Comparison of ENCODE assay signal across 18 cellular contexts in genomic region chr14:31835049-31835448, GRCh38.
DNase-seq lines count a peak whose midpoint lies in the region; ATAC-seq and TF ChIP-seq lines count a peak whose summit lies in the region.
"Had no signal": no experiment of that assay in that cellular context is flagged by ENCODE, and none has a peak within 500 bp of the region (broad histone marks: within the 10 kb centered on the region; RNA-seq: fewer than 3 reads in every experiment).

No MANE protein-coding gene starts in this region.

- H3K27ac ChIP-seq in GM23248 (no peak overlapping the region), osteoblast (ENCODE audit: low read depth, low read length) (no peak overlapping the region)
- H3K27ac ChIP-seq: PC-9 had no signal

- 94 to 100% methylated on average over 2 of the region's 2 CpGs for WGBS in GM23248 (ENCODE audit: low coverage in 1 of 2, low lambda C conversion rate in 2 of 2, missing lambda C conversion rate in 2 of 2), 2 experiments

- H3K4me2 ChIP-seq in GM23248 (ENCODE audit: unreplicated experiment) = no peak overlapping the region
- no peak overlapping the region for H3K4me2 ChIP-seq in osteoblast (ENCODE audit: insufficient read depth, low read length)
- H3K4me2 ChIP-seq: PC-9 had no signal

- H3K4me3 Mint-ChIP-seq in effector memory CD8-positive, alpha-beta T cell = no peak overlapping the region
- H3K4me3 Mint-ChIP-seq: CD4-positive, alpha-beta T cell had no signal

- H3K27me3 ChIP-seq in GM23248 (replicated peaks; ENCODE audit: insufficient read depth) (no peaks in the 10 kb centered on the region), osteoblast (ENCODE audit: insufficient read depth, low read length) (no peaks in the 10 kb centered on the region)

- H3K36me3 Mint-ChIP-seq in effector memory CD8-positive, alpha-beta T cell (ENCODE audit: insufficient read depth) = no peaks in the 10 kb centered on the region

- in situ Hi-C loops in GM23248 (cut with MboI) = no loop called here

- no peaks in the 10 kb centered on the region for H3K27me3 Mint-ChIP-seq in effector memory CD8-positive, alpha-beta T cell
- H3K27me3 Mint-ChIP-seq: CD4-positive, alpha-beta T cell had no signal

- H3K9me3 ChIP-seq in GM23248 (ENCODE audit: low read depth) (no peaks in the 10 kb centered on the region), osteoblast (ENCODE audit: low read depth, low read length) (no peaks in the 10 kb centered on the region)

- H3K36me3 ChIP-seq in GM23248 (ENCODE audit: low read depth) (no peaks in the 10 kb centered on the region), osteoblast (ENCODE audit: insufficient read depth, low read length) (no peaks in the 10 kb centered on the region)

- H3K4me1 Mint-ChIP-seq in effector memory CD8-positive, alpha-beta T cell (ENCODE audit: low read depth in 2 of 2) = no peaks in the 10 kb centered on the region

- H3F3A ChIP-seq in GM23248 (ENCODE audit: insufficient read depth) = no peaks in the 10 kb centered on the region

- no peaks in the 10 kb centered on the region for H3K9me2 ChIP-seq in GM23248 (ENCODE audit: insufficient read depth)

- H3K27ac Mint-ChIP-seq in effector memory CD8-positive, alpha-beta T cell = no peak overlapping the region
- H3K27ac Mint-ChIP-seq: CD4-positive, alpha-beta T cell had no signal

- H3K79me2 ChIP-seq in GM23248 (ENCODE audit: insufficient read depth) = no peaks in the 10 kb centered on the region
- no peaks in the 10 kb centered on the region for H3K79me2 ChIP-seq in osteoblast (ENCODE audit: insufficient read depth, low read length)

- H3K4me3 ChIP-seq in GM23248 = no peak overlapping the region
- no peak overlapping the region for H3K4me3 ChIP-seq in epithelial cell of esophagus (ENCODE audit: low read length)
- no peak overlapping the region for H3K4me3 ChIP-seq in osteoblast (ENCODE audit: insufficient read depth, low read length)
- H3K4me3 ChIP-seq: GM12878, K562, PC-9 had no signal

- H3K9ac ChIP-seq in GM23248 = no peak overlapping the region

- DNase-seq in GM23248 = peak; percentile 25
- peak; percentile 1 for DNase-seq in LHCN-M2 (ENCODE audit: low read depth)
- DNase-seq in epithelial cell of esophagus (ENCODE audit: low read depth) = peak; percentile 52
- peak; percentile 25 for DNase-seq in osteoblast (ENCODE audit: insufficient read length, low spot score, missing footprints)
- DNase-seq in NCI-H1105 treated with DMSO at 0.1 percent for 48 hours (lab: John Stamatoyannopoulos, UW) = no peak
- no peak for DNase-seq in effector memory CD8-positive, alpha-beta T cell
- no peak for DNase-seq in activated T-cell treated with anti-CD3 and anti-CD28 coated beads, Interleukin-2, amount 50 U/mL, for 1 hour
- DNase-seq: CD4-positive, alpha-beta T cell; DMS 273 treated with DMSO at 0.1 percent for 48 hours; DMS79 treated with DMSO at 0.1 percent for 48 hours; NCI-H1436; NCI-H187 treated with DMSO at 0.1 percent for 48 hours; NCI-H748 treated with DMSO at 0.1 percent for 48 hours; PC-9; RPMI8226 had no signal

- H4K20me1 ChIP-seq in GM23248 (ENCODE audit: insufficient read depth) = no peaks in the 10 kb centered on the region
- no peaks in the 10 kb centered on the region for H4K20me1 ChIP-seq in osteoblast (ENCODE audit: insufficient read depth, low read length)

- no peak for ATAC-seq in effector memory CD8-positive, alpha-beta T cell (replicated peaks)
- ATAC-seq: GM12878, K562, SK-N-SH treated with all-trans-retinoic acid at 6 μM for 48 hours had no signal

- TF ChIP-seq CTCF in epithelial cell of esophagus (IDR thresholded peaks at IDR 0.05; ENCODE audit: insufficient read depth, low read depth, low read length, missing control alignments) (no peak), osteoblast (IDR thresholded peaks at IDR 0.05; ENCODE audit: extremely low read depth, low read depth, low read length) (no peak)

- peaks cover 8% of the 10 kb centered on the region; the same call in 1 of the 2 replicates for H3K4me1 ChIP-seq in GM23248 (ENCODE audit: insufficient read depth)
- peaks cover 8% of the 10 kb centered on the region for H3K4me1 ChIP-seq in osteoblast (ENCODE audit: insufficient read depth, low read length)

- H2AFZ ChIP-seq in GM23248 = no peak overlapping the region
- H2AFZ ChIP-seq in osteoblast (ENCODE audit: low read length) = no peak overlapping the region
- H2AFZ ChIP-seq: PC-9 had no signal

- peaks cover 0 to 2% of the 10 kb centered on the region in 2 donors for H3K9me3 Mint-ChIP-seq in effector memory CD8-positive, alpha-beta T cell
- H3K9me3 Mint-ChIP-seq: CD4-positive, alpha-beta T cell had no signal

Comparison
In these comparisons a context has a peak if more than half of its experiments do, and no peak if none do; other contexts are left out.
1. DNase-seq: peak in GM23248 (single experiment), LHCN-M2 (single experiment), epithelial cell of esophagus (single experiment) and osteoblast (single experiment); none in NCI-H1105 treated with DMSO at 0.1 percent for 48 hours (single experiment), effector memory CD8-positive, alpha-beta T cell (0 of 3) and activated T-cell treated with anti-CD3 and anti-CD28 coated beads, Interleukin-2, amount 50 U/mL, for 1 hour (single experiment).